ENCODE assay signal across 8 cellular contexts in the genomic region with DNA sequence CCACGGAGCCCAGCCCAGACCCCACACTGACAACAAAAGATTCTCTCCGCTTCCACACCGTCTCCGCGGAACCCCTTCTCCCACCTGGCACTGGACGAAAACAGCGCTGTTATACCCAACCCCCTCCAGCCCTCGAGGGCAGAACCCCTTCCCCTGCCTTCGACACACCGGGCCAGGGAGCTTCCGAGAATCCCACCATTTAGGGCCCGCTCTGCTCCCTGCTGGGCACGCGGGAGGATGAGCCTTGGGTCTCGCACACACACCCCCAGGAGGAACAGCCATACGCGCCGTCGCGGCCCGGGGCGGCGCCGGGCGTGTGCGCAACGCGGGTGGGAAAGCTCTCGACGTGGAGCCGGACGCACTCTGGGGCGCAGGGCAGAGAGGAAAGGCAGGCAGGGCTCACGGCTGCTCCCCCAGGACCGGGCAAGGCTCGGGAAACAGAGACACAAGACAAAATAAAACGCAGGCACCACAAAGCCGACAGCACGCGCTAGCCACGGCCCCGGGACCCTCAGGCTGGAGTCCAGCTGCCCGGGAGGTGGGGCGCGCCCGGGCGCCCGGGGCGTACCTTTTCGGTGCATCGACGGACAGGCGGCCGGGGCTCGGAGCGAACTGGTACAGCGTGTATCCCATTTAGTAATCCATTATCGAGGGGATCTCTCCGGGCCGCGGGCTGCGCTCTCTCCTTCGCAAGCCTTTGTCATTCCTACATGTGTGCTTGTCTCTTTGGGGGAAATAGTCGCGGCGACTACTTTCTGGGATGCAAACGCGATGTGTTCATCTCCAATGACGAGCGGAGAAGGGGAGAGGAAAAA. TPM values are rescaled to one million over a fixed set of nuclear protein-coding genes. Genes with fewer than 3 reads are reported as not detected.
A peak's percentile ranks its signal among the peaks of the same experiment; 100 is the strongest.
DNase-seq lines count a peak whose midpoint lies in the region; ATAC-seq, FAIRE-seq and TF ChIP-seq lines count a peak whose summit lies in the region.

No MANE protein-coding gene starts in this region.

- no peak for TF ChIP-seq EP300 in A549 (IDR thresholded peaks at IDR 0.05)

- H3K27me3 ChIP-seq in osteoblast (ENCODE audit: insufficient read depth, low read length) (peaks cover 63% of the 10 kb centered on the region), PC-9 (ENCODE audit: insufficient read depth, low read depth) (peaks cover 10% of the 10 kb centered on the region)

- peak overlapping the region; percentile 55 for H3K4me3 Mint-ChIP-seq in activated CD4-positive, alpha-beta memory T cell treated with anti-CD3 and anti-CD28 coated beads, Interleukin-2, amount 10 ng/mL, durations not matched to agents 7 days and 5 days

- no peaks in the 10 kb centered on the region for H3K9me3 Mint-ChIP-seq in activated CD4-positive, alpha-beta memory T cell treated with anti-CD3 and anti-CD28 coated beads, Interleukin-2, amount 10 ng/mL, durations not matched to agents 7 days and 5 days

- peaks cover 24% of the 10 kb centered on the region for H3K4me1 Mint-ChIP-seq in activated CD4-positive, alpha-beta memory T cell treated with anti-CD3 and anti-CD28 coated beads, Interleukin-2, amount 10 ng/mL, durations not matched to agents 7 days and 5 days

- TF ChIP-seq CTCF in A549 (IDR thresholded peaks at IDR 0.05), result no peak
- no peak for TF ChIP-seq CTCF in osteoblast (IDR thresholded peaks at IDR 0.05; ENCODE audit: extremely low read depth, low read depth, low read length)
- TF ChIP-seq CTCF in PC-9 (conservative IDR thresholded peaks at IDR 0.05), result no peak

- no TSS peak for BruUV-seq in PC-9 (replicated peaks; lab: Mats Ljungman, UMichigan)

- intact Hi-C loops in PC-9 (cut with micrococcal nuclease; ENCODE audit: unreplicated experiment), result no loop called here

- CTCF ChIA-PET in A549 (lab: Yijun Ruan, JAX), result no interaction called here
- CTCF ChIA-PET in activated CD4-positive, alpha-beta memory T cell treated with anti-CD3 and anti-CD28 coated beads, Interleukin-2, amount 10 ng/mL, durations not matched to agents 7 days and 5 days (lab: Charles Lee), result no interaction called here
- CTCF ChIA-PET in PC-9 (lab: Charles Lee), result no interaction called here

- no peaks in the 10 kb centered on the region for H3K36me3 ChIP-seq in osteoblast (ENCODE audit: insufficient read depth, low read length)
- H3K36me3 ChIP-seq in PC-9 (ENCODE audit: low read depth), result no peaks in the 10 kb centered on the region

- TF ChIP-seq RAD21 in A549 (conservative IDR thresholded peaks at IDR 0.05 in 1 of 2, IDR thresholded peaks at IDR 0.05 in 1 of 2), result no peak

- ATAC-seq in A549 (peak in 1 of 2 experiments; percentile 16; a peak in 3 of 6 replicates), GM18907 (IDR thresholded peaks at IDR 0.05; ENCODE audit: unreplicated experiment) (no peak)

- H3K9me2 ChIP-seq in PC-9 (ENCODE audit: insufficient read depth), result no peaks in the 10 kb centered on the region

- TF ChIP-seq POLR2A in A549 (IDR thresholded peaks at IDR 0.05; ENCODE audit: low read length) (no peak), GM12891 (IDR thresholded peaks at IDR 0.05; ENCODE audit: low read depth, low read length) (no peak)

- H3K27ac ChIP-seq in A549, result no peak overlapping the region
- no peak overlapping the region for H3K27ac ChIP-seq in osteoblast (ENCODE audit: low read depth, low read length)
- no peak overlapping the region for H3K27ac ChIP-seq in PC-9

- H3K4me2 ChIP-seq in A549 (peak overlapping the region; percentile 99), osteoblast (ENCODE audit: insufficient read depth, low read length) (peak overlapping the region; percentile 93), PC-9 (no peak overlapping the region)

- H3K4me1 ChIP-seq in A549 (peaks cover 40% of the 10 kb centered on the region), osteoblast (ENCODE audit: insufficient read depth, low read length) (peaks cover 11% of the 10 kb centered on the region), PC-9 (replicated peaks; ENCODE audit: insufficient read depth) (no peaks in the 10 kb centered on the region)

- H3K4me3 ChIP-seq in A549 (peak overlapping the region; percentile 52), osteoblast (ENCODE audit: insufficient read depth, low read length) (peak overlapping the region; percentile 73), PC-9 (no peak overlapping the region)

- H3K27me3 Mint-ChIP-seq in activated CD4-positive, alpha-beta memory T cell treated with anti-CD3 and anti-CD28 coated beads, Interleukin-2, amount 10 ng/mL, durations not matched to agents 7 days and 5 days, result peaks cover 81% of the 10 kb centered on the region

- DNase-seq in A549 (ENCODE audit: low read depth in 1 of 2, low spot score in 1 of 2) (peak; percentile 7 to 8), GM12891 (ENCODE audit: insufficient read length, low spot score) (peak; percentile 26), germinal center (ENCODE audit: low spot score) (peak; percentile 32), osteoblast (ENCODE audit: insufficient read length, low spot score, missing footprints) (peak; percentile 90), midbrain (lab: John Stamatoyannopoulos, UW) (no peak), PC-9 (no peak)
- no peak for DNase-seq in activated CD4-positive, alpha-beta memory T cell treated with anti-CD3 and anti-CD28 coated beads, Interleukin-2, amount 10 ng/mL, durations not matched to agents 7 days and 5 days

- 3% methylated on average over 45 of the region's 70 CpGs for WGBS in A549 (ENCODE audit: missing lambda C conversion rate)

- no peaks in the 10 kb centered on the region for H4K20me1 ChIP-seq in osteoblast (ENCODE audit: insufficient read depth, low read length)
- no peaks in the 10 kb centered on the region for H4K20me1 ChIP-seq in PC-9 (ENCODE audit: insufficient read depth)

- H3K27ac Mint-ChIP-seq in activated CD4-positive, alpha-beta memory T cell treated with anti-CD3 and anti-CD28 coated beads, Interleukin-2, amount 10 ng/mL, durations not matched to agents 7 days and 5 days, result peak overlapping the region; percentile 54

- H3K79me2 ChIP-seq in osteoblast (ENCODE audit: insufficient read depth, low read length) (no peaks in the 10 kb centered on the region), PC-9 (ENCODE audit: low read depth) (no peaks in the 10 kb centered on the region)

- H2AFZ ChIP-seq in osteoblast (ENCODE audit: low read length) (peak overlapping the region; percentile 35), PC-9 (no peak overlapping the region)

- H3K36me3 Mint-ChIP-seq in activated CD4-positive, alpha-beta memory T cell treated with anti-CD3 and anti-CD28 coated beads, Interleukin-2, amount 10 ng/mL, durations not matched to agents 7 days and 5 days (ENCODE audit: low read depth), result no peaks in the 10 kb centered on the region

- 0 out of 3 replicates have a peak, but pooled peaks cover 2% of the 10 kb centered on the region for H3K9me3 ChIP-seq in A549
- no peaks in the 10 kb centered on the region for H3K9me3 ChIP-seq in osteoblast (ENCODE audit: low read depth, low read length)
- H3K9me3 ChIP-seq in PC-9 (ENCODE audit: insufficient read depth, low read depth), result no peaks in the 10 kb centered on the region

- FAIRE-seq in A549 (lab: Jason Lieb, UNC) (no peak), GM12891 (lab: Jason Lieb, UNC) (no peak)

- no peaks in the 10 kb centered on the region for H3F3A ChIP-seq in PC-9 (ENCODE audit: insufficient read depth, low read depth)

- POLR2A ChIA-PET in A549 (lab: Yijun Ruan, JAX), result no interaction called here
- POLR2A ChIA-PET in activated CD4-positive, alpha-beta memory T cell treated with anti-CD3 and anti-CD28 coated beads, Interleukin-2, amount 10 ng/mL, durations not matched to agents 7 days and 5 days (lab: Charles Lee), result no interaction called here
- POLR2A ChIA-PET in PC-9 (lab: Charles Lee; ENCODE audit: unreplicated experiment), result no interaction called here

TF ChIP-seq in A549, 52 proteins besides CTCF, POLR2A, EP300 and RAD21:
- TF ChIP-seq, protein P1, sequence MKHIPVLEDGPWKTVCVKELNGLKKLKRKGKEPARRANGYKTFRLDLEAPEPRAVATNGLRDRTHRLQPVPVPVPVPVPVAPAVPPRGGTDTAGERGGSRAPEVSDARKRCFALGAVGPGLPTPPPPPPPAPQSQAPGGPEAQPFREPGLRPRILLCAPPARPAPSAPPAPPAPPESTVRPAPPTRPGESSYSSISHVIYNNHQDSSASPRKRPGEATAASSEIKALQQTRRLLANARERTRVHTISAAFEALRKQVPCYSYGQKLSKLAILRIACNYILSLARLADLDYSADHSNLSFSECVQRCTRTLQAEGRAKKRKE (CRISPR knock-in tag; IDR thresholded peaks at IDR 0.05; ENCODE audit: low read depth), result no peak
- TF ChIP-seq HDAC2 (IDR thresholded peaks at IDR 0.05) (peak; percentile 79), KDM1A (IDR thresholded peaks at IDR 0.05; ENCODE audit: low read depth) (no peak)
TF ChIP-seq in A549: peak in this region for 1.

TF ChIP-seq in GM12891, 5 proteins besides CTCF, POLR2A, EP300 and RAD21:
- TF ChIP-seq SPI1 (IDR thresholded peaks at IDR 0.05; ENCODE audit: low read depth, low read length), result no peak

RNA-seq across cellular contexts. Expression of a gene that starts 0.8 kb away (rescaled TPM):
- 0.01 TPM in 1 of 2 replicates, not detected in the other for polyA plus RNA-seq in A549 (2011; rRNA removed)
- polyA plus RNA-seq in A549 (2012; cell fraction: cytosol; rRNA removed), result not detected in 2 replicates
- not detected in 2 replicates for polyA plus RNA-seq in A549 (2012; cell fraction: nucleus; rRNA removed)
- polyA plus RNA-seq in A549 (2017; fragmentation: RNase III; extraction: RNeasy Plus Mini Kit Qiagen cat#74134 plus additional on column Dnase treatment), result not detected in 3 replicates
- not detected in 2 replicates for polyA minus RNA-seq in A549 (2011; rRNA and poly(A)+ RNA removed)
- 1.6 TPM for polyA plus RNA-seq in GM12891 (2012; ENCODE audit: low read depth, missing spikeins)
- total RNA-seq in activated CD4-positive, alpha-beta memory T cell treated with anti-CD3 and anti-CD28 coated beads, Interleukin-2, amount 10 ng/mL, durations not matched to agents 7 days and 5 days, result under 1 TPM in 1 of 2 experiments, not detected in 1; 0.13 TPM
- under 0.01 TPM in 2 replicates for total RNA-seq in osteoblast
- total RNA-seq in PC-9 (2021), result not detected in 2 replicates

Comparison
In these comparisons a context has a peak if more than half of its experiments do, and no peak if none do; other contexts are left out.
1. DNase-seq: peak in A549 (2 of 2), GM12891 (single experiment), germinal center (single experiment) and osteoblast (single experiment); none in activated CD4-positive, alpha-beta memory T cell treated with anti-CD3 and anti-CD28 coated beads, Interleukin-2, amount 10 ng/mL, durations not matched to agents 7 days and 5 days (single experiment), midbrain (single experiment) and PC-9 (0 of 2).